Comparison of ENCODE assay signal across 10 cellular contexts in genomic region chr15:58329781-58330467, GRCh38.
DNase-seq lines count a peak whose midpoint lies in the region; TF ChIP-seq lines count a peak whose summit lies in the region.
"Had no signal": no experiment of that assay in that cellular context is flagged by ENCODE, and none has a peak within 500 bp of the region (broad histone marks: within the 10 kb centered on the region; RNA-seq: fewer than 3 reads in every experiment).

No MANE protein-coding gene starts in this region.

- no peak for TF ChIP-seq POLR2A in esophagus squamous epithelium (IDR thresholded peaks at IDR 0.05)

- H3K4me3 ChIP-seq in AG04450 (ENCODE audit: low read depth, low read length) = no peak overlapping the region
- H3K4me3 ChIP-seq in esophagus squamous epithelium = no peak overlapping the region

- H3K4me1 Mint-ChIP-seq in neural crest cell = peaks cover 37% of the 10 kb centered on the region

- TF ChIP-seq CTCF in AG04450 (IDR thresholded peaks at IDR 0.05; ENCODE audit: low read depth, low read length) (no peak), esophagus squamous epithelium (IDR thresholded peaks at IDR 0.05) (no peak), neural crest cell (conservative IDR thresholded peaks at IDR 0.05) (no peak)

- H3K9me3 Mint-ChIP-seq in neural crest cell = peaks cover 14% of the 10 kb centered on the region

- no peaks in the 10 kb centered on the region for H3K27me3 Mint-ChIP-seq in neural crest cell (ENCODE audit: low read depth)

- intact Hi-C loops in esophagus squamous epithelium (cut with DNase I) = no loop called here

- H3K4me1 ChIP-seq in esophagus squamous epithelium = peaks cover 33 to 47% (median 38%) of the 10 kb centered on the region in 3 donors

- H3K27ac Mint-ChIP-seq in neural crest cell (ENCODE audit: unreplicated experiment) = peak overlapping the region; percentile 46

- peak overlapping the region; percentile 32 for H3K27ac ChIP-seq in AG04450 (ENCODE audit: low read depth, low read length)
- peak overlapping the region; percentile 63 to 94 (median 90) for H3K27ac ChIP-seq in esophagus squamous epithelium

- H3K27me3 ChIP-seq in AG04450 (ENCODE audit: control insufficient read depth, insufficient read depth, low read length) (no peaks in the 10 kb centered on the region), esophagus squamous epithelium (no peaks in the 10 kb centered on the region)

- H3K36me3 Mint-ChIP-seq in neural crest cell (ENCODE audit: low read depth) = peaks cover 4% of the 10 kb centered on the region
- H3K36me3 Mint-ChIP-seq: CD4-positive, CD25-positive, alpha-beta regulatory T cell had no signal

- H3K4me3 Mint-ChIP-seq in neural crest cell = no peak overlapping the region
- H3K4me3 Mint-ChIP-seq: CD4-positive, CD25-positive, alpha-beta regulatory T cell had no signal

- peaks cover 4% of the 10 kb centered on the region; the same call in 1 of the 2 replicates for H3K9me3 ChIP-seq in AG04450 (ENCODE audit: control insufficient read depth, insufficient read depth, low read length)
- no peaks in the 10 kb centered on the region for H3K9me3 ChIP-seq in esophagus squamous epithelium

- in situ Hi-C loops in ACHN (cut with HindIII; ENCODE audit: low pct_ligation_motif_present, low pct_unique_long_range_greater_than_20kb, low sequenced_read_pairs) = no loop called here

- POLR2A ChIA-PET in AG04450 (lab: Yijun Ruan, JAX) = interaction anchor here (0.7 kb wide), 1 partner anchor 1043 kb away, joined by 3 read pairs; the partner anchor contains the start of gene MYO1E

- CTCF ChIA-PET in AG04450 (lab: Charles Lee) = no interaction called here

- no peaks in the 10 kb centered on the region for H3K36me3 ChIP-seq in esophagus squamous epithelium

- WGBS in esophagus squamous epithelium, 2 donors = 61 to 68% methylated on average over 8 to 9 of the region's 9 CpGs

- DNase-seq in AG04450 (ENCODE audit: low read depth, low spot score) (no peak), NCI-H2196 treated with DMSO at 0.1 percent for 48 hours (lab: John Stamatoyannopoulos, UW; ENCODE audit: unreplicated experiment) (peak; percentile 10), esophagus squamous epithelium (lab: John Stamatoyannopoulos, UW) (no peak), neural crest cell (ENCODE audit: low read depth, low spot score) (no peak), AG08395 (ENCODE audit: low spot score) (no peak), iPS-NIHi11 (ENCODE audit: low spot score) (no peak), ACHN (no peak)
- DNase-seq in stimulated activated naive CD4-positive, alpha-beta T cell treated with Interleukin-2 at 50 U/mL for 16 hours (lab: John Stamatoyannopoulos, UW) = no peak
- DNase-seq: CD4-positive, CD25-positive, alpha-beta regulatory T cell; NCI-H524 treated with DMSO at 0.1 percent for 48 hours had no signal
